17 cellular contexts compared by ENCODE assay signal in genomic region chr17:74450231-74450630, GRCh38. TPM values are rescaled to one million over a fixed set of nuclear protein-coding genes. Genes with fewer than 3 reads are reported as not detected.
DNase-seq lines count a peak whose midpoint lies in the region; ATAC-seq and TF ChIP-seq lines count a peak whose summit lies in the region.
"Had no signal": no experiment of that assay in that cellular context is flagged by ENCODE, and none has a peak within 500 bp of the region (broad histone marks: within the 10 kb centered on the region; RNA-seq: fewer than 3 reads in every experiment).

No MANE protein-coding gene starts in this region.

- H3K4me3 ChIP-seq in osteoblast (ENCODE audit: insufficient read depth, low read length) (no peak overlapping the region), tibial artery (no peak overlapping the region)

- H3K4me2 ChIP-seq in osteoblast (ENCODE audit: insufficient read depth, low read length): no peak overlapping the region

- TF ChIP-seq CTCF in osteoblast (IDR thresholded peaks at IDR 0.05; ENCODE audit: extremely low read depth, low read depth, low read length) (no peak), tibial artery (IDR thresholded peaks at IDR 0.05) (no peak)

- ATAC-seq in activated T-helper 17 cell treated with anti-CD3 and anti-CD28 coated beads, Interleukin-2, amount 50 U/mL, for 72 hours (replicated peaks): no peak
- no peak for ATAC-seq in HG03521 (IDR thresholded peaks at IDR 0.05; ENCODE audit: unreplicated experiment)

- H3K27ac Mint-ChIP-seq in activated T-helper 17 cell treated with anti-CD3 and anti-CD28 coated beads, Interleukin-2, amount 50 U/mL, for 72 hours: peak overlapping the region; percentile 32
- H3K27ac Mint-ChIP-seq in dendritic cell treated with granulocyte-macrophage colony-stimulating factor and Interleukin-4, amounts not matched to agents 40 ng/mL and 50 ng/mL, for 4 days: peak overlapping the region; percentile 15
- H3K27ac Mint-ChIP-seq: B cell; CD4-positive, alpha-beta T cell had no signal

- H3K4me1 ChIP-seq in osteoblast (ENCODE audit: insufficient read depth, low read length) (peaks cover 4% of the 10 kb centered on the region), tibial artery (peaks cover 0 to 95% (median 89%) of the 10 kb centered on the region in 4 donors)

- no peaks in the 10 kb centered on the region for H3K79me2 ChIP-seq in osteoblast (ENCODE audit: insufficient read depth, low read length)

- H3K27me3 ChIP-seq in osteoblast (ENCODE audit: insufficient read depth, low read length): peaks cover 10% of the 10 kb centered on the region
- no peaks in the 10 kb centered on the region for H3K27me3 ChIP-seq in tibial artery

- intact Hi-C loops in dendritic cell treated with granulocyte-macrophage colony-stimulating factor and Interleukin-4, amounts not matched to agents 40 ng/mL and 50 ng/mL, for 4 days (cut with micrococcal nuclease): no loop called here
- intact Hi-C loops in tibial artery (cut with DNase I; ENCODE audit: low total_unique reads): no loop called here

- H3K36me3 ChIP-seq in osteoblast (ENCODE audit: insufficient read depth, low read length) (no peaks in the 10 kb centered on the region), tibial artery (peaks cover 0 to 19% (median 0%) of the 10 kb centered on the region in 3 donors)

- peak; percentile 50 for DNase-seq in osteoblast (ENCODE audit: insufficient read length, low spot score, missing footprints)
- DNase-seq in tibial artery: no peak
- DNase-seq in NCI-H1436 (lab: John Stamatoyannopoulos, UW): no peak
- no peak for DNase-seq in NCI-H748 (lab: John Stamatoyannopoulos, UW; ENCODE audit: unreplicated experiment)
- DNase-seq: CD4-positive, alpha-beta T cell; DMS79 treated with DMSO at 0.1 percent for 48 hours; GDM1; H9; NCI-H1417 treated with DMSO at 0.1 percent for 48 hours; NCI-H2029 treated with DMSO at 0.1 percent for 48 hours; NCI-H510A had no signal

- no peaks in the 10 kb centered on the region for H4K20me1 ChIP-seq in osteoblast (ENCODE audit: insufficient read depth, low read length)

- H3K4me1 Mint-ChIP-seq in activated T-helper 17 cell treated with anti-CD3 and anti-CD28 coated beads, Interleukin-2, amount 50 U/mL, for 72 hours: peaks cover 5% of the 10 kb centered on the region
- peaks cover 39% of the 10 kb centered on the region for H3K4me1 Mint-ChIP-seq in dendritic cell treated with granulocyte-macrophage colony-stimulating factor and Interleukin-4, amounts not matched to agents 40 ng/mL and 50 ng/mL, for 4 days (ENCODE audit: low read depth)

- H3K9me3 ChIP-seq in osteoblast (ENCODE audit: low read depth, low read length) (no peaks in the 10 kb centered on the region), tibial artery (no peaks in the 10 kb centered on the region)

- H3K27ac ChIP-seq in osteoblast (ENCODE audit: low read depth, low read length) (no peak overlapping the region), tibial artery (peak overlapping the region; percentile 85 to 89)

- H3K4me3 Mint-ChIP-seq in activated T-helper 17 cell treated with anti-CD3 and anti-CD28 coated beads, Interleukin-2, amount 50 U/mL, for 72 hours: no peak overlapping the region
- H3K4me3 Mint-ChIP-seq in dendritic cell treated with granulocyte-macrophage colony-stimulating factor and Interleukin-4, amounts not matched to agents 40 ng/mL and 50 ng/mL, for 4 days: no peak overlapping the region
- H3K4me3 Mint-ChIP-seq: B cell; CD4-positive, alpha-beta T cell; H9; IgD-negative memory B cell had no signal

- H3K9me3 Mint-ChIP-seq in activated T-helper 17 cell treated with anti-CD3 and anti-CD28 coated beads, Interleukin-2, amount 50 U/mL, for 72 hours: no peaks in the 10 kb centered on the region
- H3K9me3 Mint-ChIP-seq in dendritic cell treated with granulocyte-macrophage colony-stimulating factor and Interleukin-4, amounts not matched to agents 40 ng/mL and 50 ng/mL, for 4 days: no peaks in the 10 kb centered on the region
- H3K9me3 Mint-ChIP-seq: CD4-positive, alpha-beta T cell; H9; IgD-negative memory B cell had no signal

- H3K27me3 Mint-ChIP-seq in activated T-helper 17 cell treated with anti-CD3 and anti-CD28 coated beads, Interleukin-2, amount 50 U/mL, for 72 hours: no peaks in the 10 kb centered on the region
- peaks cover 49% of the 10 kb centered on the region for H3K27me3 Mint-ChIP-seq in dendritic cell treated with granulocyte-macrophage colony-stimulating factor and Interleukin-4, amounts not matched to agents 40 ng/mL and 50 ng/mL, for 4 days

- no peak overlapping the region for H2AFZ ChIP-seq in osteoblast (ENCODE audit: low read length)

- no peaks in the 10 kb centered on the region for H3K36me3 Mint-ChIP-seq in activated T-helper 17 cell treated with anti-CD3 and anti-CD28 coated beads, Interleukin-2, amount 50 U/mL, for 72 hours (ENCODE audit: low read depth)
- no peaks in the 10 kb centered on the region for H3K36me3 Mint-ChIP-seq in dendritic cell treated with granulocyte-macrophage colony-stimulating factor and Interleukin-4, amounts not matched to agents 40 ng/mL and 50 ng/mL, for 4 days (ENCODE audit: low read depth)
- H3K36me3 Mint-ChIP-seq: IgD-negative memory B cell had no signal

RNA-seq across cellular contexts. Expression of gene CD300A, which starts 16.2 kb away (rescaled TPM):
- total RNA-seq in activated T-helper 17 cell treated with anti-CD3 and anti-CD28 coated beads, Interleukin-2, amount 50 U/mL, for 72 hours: 10 to 100 TPM in 1 of 2 donors, 1 to 10 TPM in 1; 3.0 to 29.1 TPM
- total RNA-seq in osteoblast: not detected in 2 replicates
- total RNA-seq: H9, LHCN-M2 had no signal

RNA-seq across cellular contexts. Expression of gene GPRC5C, which starts 18.3 kb away (rescaled TPM):
- total RNA-seq in activated T-helper 17 cell treated with anti-CD3 and anti-CD28 coated beads, Interleukin-2, amount 50 U/mL, for 72 hours: 1 to 10 TPM in 1 of 2 donors, not detected in 1; 5.0 TPM
- total RNA-seq in osteoblast: 2.9 and 6.8 TPM in 2 replicates
- total RNA-seq: CD4-positive, alpha-beta T cell; LHCN-M2 had no signal
